Comparison of ENCODE assay signal across 8 cellular contexts in genomic region chr3:11845661-11846060, GRCh38. TPM values are rescaled to one million over a fixed set of nuclear protein-coding genes. Genes with fewer than 3 reads are reported as not detected.
DNase-seq lines count a peak whose midpoint lies in the region; ATAC-seq, FAIRE-seq and TF ChIP-seq lines count a peak whose summit lies in the region.

No MANE protein-coding gene starts in this region.

- no peak overlapping the region for H2AK5ac ChIP-seq in trophoblast cell (ENCODE audit: low read length)

- no peaks in the 10 kb centered on the region for H3K9me3 ChIP-seq in Panc1 (ENCODE audit: control insufficient read depth, insufficient read depth, low read depth, low read length)
- H3K9me3 ChIP-seq in trophoblast cell (ENCODE audit: insufficient read depth, low read depth, low read length), result no peaks in the 10 kb centered on the region

- no peak overlapping the region for H2BK5ac ChIP-seq in trophoblast cell (ENCODE audit: low read depth, low read length, poor library complexity)

- no peak overlapping the region for H2AFZ ChIP-seq in trophoblast cell (ENCODE audit: insufficient read depth, low read length, poor library complexity)

- H3K4me1 ChIP-seq in Panc1 (ENCODE audit: control insufficient read depth, insufficient read depth, low read length) (peaks cover 4% of the 10 kb centered on the region), trophoblast cell (ENCODE audit: control insufficient read depth in 1 of 2, insufficient read depth in 2 of 2, low read length in 2 of 2) (peaks cover 0 to 7% of the 10 kb centered on the region in 2 experiments)

- DNase-seq in GM12892 (ENCODE audit: insufficient read length) (peak; percentile 20), Panc1 (ENCODE audit: low read depth, low spot score) (no peak), epithelial cell of proximal tubule (ENCODE audit: low read depth) (no peak), trophoblast cell (no peak), G401 (ENCODE audit: low spot score) (no peak), NCI-H1417 (lab: John Stamatoyannopoulos, UW) (no peak), NCI-H82 (lab: John Stamatoyannopoulos, UW) (no peak)

- peak overlapping the region; percentile 90 for H3K27ac ChIP-seq in Panc1 (ENCODE audit: low read length)
- H3K27ac ChIP-seq in trophoblast cell (ENCODE audit: low read depth, low read length), result no peak overlapping the region

- H3K36me3 ChIP-seq in Panc1 (ENCODE audit: control insufficient read depth, insufficient read depth, low read length), result no peaks in the 10 kb centered on the region; the same call in 1 of the 2 replicates
- H3K36me3 ChIP-seq in trophoblast cell (ENCODE audit: control insufficient read depth in 1 of 2, insufficient read depth in 2 of 2, low read length in 2 of 2), result peaks cover 17 to 21% of the 10 kb centered on the region in 2 experiments

- TF ChIP-seq POLR2A in GM12892 (IDR thresholded peaks at IDR 0.05; ENCODE audit: low read depth, low read length), result no peak

- peak overlapping the region; percentile 77 for H3K9ac ChIP-seq in trophoblast cell (ENCODE audit: low read length)

- no peak for FAIRE-seq in GM12892 (lab: Jason Lieb, UNC)

- H3K79me2 ChIP-seq in trophoblast cell (ENCODE audit: control insufficient read depth, insufficient read depth, low read length, poor library complexity), result peaks cover 4% of the 10 kb centered on the region

- H2BK12ac ChIP-seq in trophoblast cell (ENCODE audit: low read length), result no peak overlapping the region

- H3K27me3 ChIP-seq in Panc1 (ENCODE audit: control insufficient read depth, insufficient read depth, low read length) (no peaks in the 10 kb centered on the region), trophoblast cell (ENCODE audit: insufficient read depth, low read length) (no peaks in the 10 kb centered on the region)

- peaks cover 4% of the 10 kb centered on the region for H3K79me1 ChIP-seq in trophoblast cell (ENCODE audit: low read length)

- WGBS in trophoblast cell (ENCODE audit: extremely low coverage, insufficient coverage, insufficient read length), result no CpG with 5 or more reads among the region's 6 CpGs

- no peak overlapping the region for H4K12ac ChIP-seq in trophoblast cell (ENCODE audit: low read depth, low read length)

- H3K14ac ChIP-seq in trophoblast cell (ENCODE audit: low read length), result no peak overlapping the region

- peak overlapping the region; percentile 93 for H3K4me2 ChIP-seq in trophoblast cell (ENCODE audit: low read length)

- TF ChIP-seq CTCF in Panc1 (IDR thresholded peaks at IDR 0.05), result no peak
- no peak for TF ChIP-seq CTCF in epithelial cell of proximal tubule (conservative IDR thresholded peaks at IDR 0.05; ENCODE audit: low read depth, low read length)

- CTCF ChIA-PET in Panc1 (lab: Charles Lee), result no interaction called here

- intact Hi-C loops in Panc1 (cut with micrococcal nuclease; ENCODE audit: unreplicated experiment), result no loop called here

- no peak overlapping the region for H3K18ac ChIP-seq in trophoblast cell (ENCODE audit: low read length)

- H2BK120ac ChIP-seq in trophoblast cell (ENCODE audit: insufficient read depth, low read length, poor library complexity), result no peak overlapping the region

- ATAC-seq in Panc1 (no peak), HG03460 (IDR thresholded peaks at IDR 0.05; ENCODE audit: unreplicated experiment) (no peak)

- POLR2A ChIA-PET in Panc1 (lab: Charles Lee), result no interaction called here

- no TSS peak for BruUV-seq in Panc1 (replicated peaks; lab: Mats Ljungman, UMichigan)

- no peak overlapping the region for H3K23ac ChIP-seq in trophoblast cell (ENCODE audit: low read length)

- H4K91ac ChIP-seq in trophoblast cell (ENCODE audit: low read depth, low read length), result no peak overlapping the region

- in situ Hi-C loops in Panc1 (cut with HindIII; ENCODE audit: low pct_unique_long_range_greater_than_20kb, low sequenced_read_pairs), result no loop called here
- in situ Hi-C loops in G401 (cut with HindIII; ENCODE audit: low sequenced_read_pairs), result no loop called here

- no peak overlapping the region for H4K8ac ChIP-seq in trophoblast cell (ENCODE audit: low read depth, low read length)

- no peak overlapping the region for H3K4ac ChIP-seq in trophoblast cell (ENCODE audit: low read depth, low read length)

- H3K4me3 ChIP-seq in Panc1 (ENCODE audit: low read depth in 2 of 2, low read length in 2 of 2), result peak overlapping the region; percentile 89 to 98
- H3K4me3 ChIP-seq in epithelial cell of proximal tubule (ENCODE audit: low read depth, low read length), result peak overlapping the region; percentile 97
- no peak overlapping the region for H3K4me3 ChIP-seq in trophoblast cell (ENCODE audit: low read depth, low read length)

RNA-seq across cellular contexts. Expression of gene TAMM41, which starts 1.0 kb away (rescaled TPM):
- polyA plus RNA-seq in GM12892 (2012; ENCODE audit: missing spikeins), result 13.6 TPM
- total RNA-seq in Panc1 (2021; ENCODE audit: unreplicated experiment) (10.8 TPM), epithelial cell of proximal tubule (12.9 and 13.5 TPM in 2 replicates)
- 10.8 TPM for polyA plus RNA-seq in Panc1 (2012; ENCODE audit: insufficient read length)
- polyA plus RNA-seq in trophoblast cell (2013), result 16.3 and 16.4 TPM in 2 replicates
- 2.2 and 3.7 TPM in 2 replicates for total RNA-seq in G401 (2014; rRNA removed; shearing (Covaris generic))
